Comparison of ENCODE assay signal across 15 cellular contexts in genomic region chr10:103802081-103802480, GRCh38. TPM values are rescaled to one million over a fixed set of nuclear protein-coding genes. Genes with fewer than 3 reads are reported as not detected.
DNase-seq lines count a peak whose midpoint lies in the region; ATAC-seq and TF ChIP-seq lines count a peak whose summit lies in the region.
"Had no signal": no experiment of that assay in that cellular context is flagged by ENCODE, and none has a peak within 500 bp of the region (broad histone marks: within the 10 kb centered on the region; RNA-seq: fewer than 3 reads in every experiment).

No MANE protein-coding gene starts in this region.

- ATAC-seq in natural killer cell treated with Interleukin-12 subunit alpha and Interleukin-12 subunit beta and Interleukin-15 and Interleukin-18, amount 100 ng/mL, for 72 hours = no peak
- no peak for ATAC-seq in HG03045 (IDR thresholded peaks at IDR 0.05; ENCODE audit: unreplicated experiment)

- H3K9me3 Mint-ChIP-seq in natural killer cell treated with Interleukin-12 subunit alpha and Interleukin-12 subunit beta and Interleukin-15 and Interleukin-18, amount 100 ng/mL, for 72 hours = no peaks in the 10 kb centered on the region

- H3K4me3 ChIP-seq in BLaER1 treated with 17β-estradiol and CSF1 and Interleukin-3, amounts not matched to agents 10 nM and 100 nM = no peak overlapping the region
- H3K4me3 ChIP-seq in HEK293 (ENCODE audit: low read depth, low read length) (no peak overlapping the region), esophagus squamous epithelium (no peak overlapping the region)
- H3K4me3 ChIP-seq: GM23248 had no signal

- TF ChIP-seq CTCF in HEK293 (tag by site-specific recombination; IDR thresholded peaks at IDR 0.05) (no peak), esophagus squamous epithelium (IDR thresholded peaks at IDR 0.05) (no peak)

- H3K27ac ChIP-seq in BLaER1 treated with 17β-estradiol and CSF1 and Interleukin-3, amounts not matched to agents 10 nM and 100 nM = peak overlapping the region in 4 of 11 experiments; percentile 8 to 24 (median 16); a peak in 1 of 22 replicates
- no peak overlapping the region for H3K27ac ChIP-seq in HEK293 (ENCODE audit: extremely low read depth, low read depth, low read length)
- peak overlapping the region in 3 of 4 donors; percentile 4 to 35 (median 34) for H3K27ac ChIP-seq in esophagus squamous epithelium
- H3K27ac ChIP-seq: GM23248, HL-60 had no signal

- 55 to 60% methylated on average over 4 to 5 of the region's 6 CpGs for WGBS in esophagus squamous epithelium, 2 donors

- CTCF ChIA-PET in HEK293 (lab: Yijun Ruan, JAX) = interaction anchor here (0.6 kb wide), 2 partner anchors 21 to 116 kb away, joined by 3 to 4 read pairs; no protein-coding TSS in a partner anchor

- H3K9ac ChIP-seq in BLaER1 treated with 17β-estradiol and CSF1 and Interleukin-3, amounts not matched to agents 10 nM and 100 nM = no peak overlapping the region
- H3K9ac ChIP-seq: GM23248 had no signal

- TF ChIP-seq POLR2A in esophagus squamous epithelium (IDR thresholded peaks at IDR 0.05) = no peak

- DNase-seq in esophagus squamous epithelium (lab: John Stamatoyannopoulos, UW) (no peak), superior temporal gyrus (ENCODE audit: extremely low spot score) (peak; percentile 47), SIG-M5 (lab: John Stamatoyannopoulos, UW) (no peak)
- no peak for DNase-seq in natural killer cell treated with Interleukin-12 subunit alpha and Interleukin-12 subunit beta and Interleukin-15 and Interleukin-18, amount 100 ng/mL, for 72 hours (ENCODE audit: low spot score)
- DNase-seq: DMS 273 treated with DMSO at 0.1 percent for 48 hours, EL, GM23248, HCEC 1CT, NCI-H1105 treated with DMSO at 0.1 percent for 48 hours, NCI-H1694 treated with DMSO at 0.1 percent for 48 hours, NCI-H345 had no signal

- H3K27me3 ChIP-seq in BLaER1 treated with 17β-estradiol and CSF1 and Interleukin-3, amounts not matched to agents 10 nM and 100 nM = no peaks in the 10 kb centered on the region
- H3K27me3 ChIP-seq in esophagus squamous epithelium = no peaks in the 10 kb centered on the region

- H3K4me3 Mint-ChIP-seq in natural killer cell treated with Interleukin-12 subunit alpha and Interleukin-12 subunit beta and Interleukin-15 and Interleukin-18, amount 100 ng/mL, for 72 hours = no peak overlapping the region

- H4K20me1 ChIP-seq in BLaER1 treated with 17β-estradiol and CSF1 and Interleukin-3, amounts not matched to agents 10 nM and 100 nM = peaks cover 37 to 78% (median 55%) of the 10 kb centered on the region in 11 experiments; a peak in 19 of 22 replicates

- H3K9me3 ChIP-seq in BLaER1 treated with 17β-estradiol and CSF1 and Interleukin-3, amounts not matched to agents 10 nM and 100 nM (replicated peaks in 1 of 11) = no peaks in the 10 kb centered on the region
- H3K9me3 ChIP-seq in HEK293 (ENCODE audit: control insufficient read depth, insufficient read depth, low read depth, low read length) (no peaks in the 10 kb centered on the region), esophagus squamous epithelium (no peaks in the 10 kb centered on the region)

- peaks cover 35 to 76% (median 69%) of the 10 kb centered on the region in 10 experiments for H3K4me1 ChIP-seq in BLaER1 treated with 17β-estradiol and CSF1 and Interleukin-3, amounts not matched to agents 10 nM and 100 nM
- H3K4me1 ChIP-seq in HEK293 (ENCODE audit: control insufficient read depth, insufficient read depth, low read length) (no peaks in the 10 kb centered on the region), esophagus squamous epithelium (peaks cover 7 to 53% (median 8%) of the 10 kb centered on the region in 3 donors)

- intact Hi-C loops in esophagus squamous epithelium (cut with DNase I) = no loop called here

- H3K36me3 ChIP-seq in BLaER1 treated with 17β-estradiol and CSF1 and Interleukin-3, amounts not matched to agents 10 nM and 100 nM = peaks cover 29 to 44% (median 33%) of the 10 kb centered on the region in 11 experiments
- H3K36me3 ChIP-seq in HEK293 (ENCODE audit: control insufficient read depth in 2 of 2, insufficient read depth in 1 of 2, low read length in 2 of 2) (peaks cover 0 to 15% of the 10 kb centered on the region in 2 experiments; a peak in 1 of 3 replicates), esophagus squamous epithelium (peaks cover 0 to 41% (median 0%) of the 10 kb centered on the region in 3 donors)

- H3K36me3 Mint-ChIP-seq in natural killer cell treated with Interleukin-12 subunit alpha and Interleukin-12 subunit beta and Interleukin-15 and Interleukin-18, amount 100 ng/mL, for 72 hours = no peaks in the 10 kb centered on the region

- peaks cover 19 to 29% of the 10 kb centered on the region in 2 donors for H3K4me1 Mint-ChIP-seq in natural killer cell treated with Interleukin-12 subunit alpha and Interleukin-12 subunit beta and Interleukin-15 and Interleukin-18, amount 100 ng/mL, for 72 hours (ENCODE audit: low read depth in 2 of 2)

- H3K4me2 ChIP-seq in BLaER1 treated with 17β-estradiol and CSF1 and Interleukin-3, amounts not matched to agents 10 nM and 100 nM = peak overlapping the region in 8 of 11 experiments; percentile 77 to 92 (median 80); a peak in 10 of 22 replicates

- H3K27me3 Mint-ChIP-seq in natural killer cell treated with Interleukin-12 subunit alpha and Interleukin-12 subunit beta and Interleukin-15 and Interleukin-18, amount 100 ng/mL, for 72 hours = no peaks in the 10 kb centered on the region

- H3K27ac Mint-ChIP-seq in natural killer cell treated with Interleukin-12 subunit alpha and Interleukin-12 subunit beta and Interleukin-15 and Interleukin-18, amount 100 ng/mL, for 72 hours = no peak overlapping the region

- POLR2A ChIA-PET in HEK293 (lab: Yijun Ruan, JAX) = no interaction called here

TF ChIP-seq in HEK293, 187 proteins besides CTCF, POLR2A, EP300 and RAD21:
- TF ChIP-seq ZNF692 (tag by site-specific recombination; IDR thresholded peaks at IDR 0.05) (0 out of 2 replicates have a peak, but pooled peaks have one; percentile 50), ZSCAN16 (tag by site-specific recombination; IDR thresholded peaks at IDR 0.05) (peak; percentile 79), ZNF239 (tag by site-specific recombination; IDR thresholded peaks at IDR 0.05) (no peak), ZNF792 (tag by site-specific recombination; IDR thresholded peaks at IDR 0.05) (no peak), ZNF214 (tag by site-specific recombination; IDR thresholded peaks at IDR 0.05; ENCODE audit: borderline replicate concordance) (no peak), ZNF37A (tag by site-specific recombination; IDR thresholded peaks at IDR 0.05) (no peak), ZNF133 (tag by site-specific recombination; IDR thresholded peaks at IDR 0.05) (no peak), PRDM1 (tag by site-specific recombination; IDR thresholded peaks at IDR 0.05) (no peak), ZNF518A (tag by site-specific recombination; conservative IDR thresholded peaks at IDR 0.05; ENCODE audit: low read depth) (no peak)

RNA-seq across cellular contexts. Expression of gene SH3PXD2A, which starts 53.3 kb away (rescaled TPM):
- 10 to 100 TPM; 25.1 to 57.8 (median 42.7) TPM for total RNA-seq in esophagus squamous epithelium
- total RNA-seq in natural killer cell treated with Interleukin-12 subunit alpha and Interleukin-12 subunit beta and Interleukin-15 and Interleukin-18, amount 100 ng/mL, for 72 hours = 1 to 10 TPM; 3.4 to 7.6 TPM
